ENCODE assay signal across 16 cellular contexts in the genomic region with DNA sequence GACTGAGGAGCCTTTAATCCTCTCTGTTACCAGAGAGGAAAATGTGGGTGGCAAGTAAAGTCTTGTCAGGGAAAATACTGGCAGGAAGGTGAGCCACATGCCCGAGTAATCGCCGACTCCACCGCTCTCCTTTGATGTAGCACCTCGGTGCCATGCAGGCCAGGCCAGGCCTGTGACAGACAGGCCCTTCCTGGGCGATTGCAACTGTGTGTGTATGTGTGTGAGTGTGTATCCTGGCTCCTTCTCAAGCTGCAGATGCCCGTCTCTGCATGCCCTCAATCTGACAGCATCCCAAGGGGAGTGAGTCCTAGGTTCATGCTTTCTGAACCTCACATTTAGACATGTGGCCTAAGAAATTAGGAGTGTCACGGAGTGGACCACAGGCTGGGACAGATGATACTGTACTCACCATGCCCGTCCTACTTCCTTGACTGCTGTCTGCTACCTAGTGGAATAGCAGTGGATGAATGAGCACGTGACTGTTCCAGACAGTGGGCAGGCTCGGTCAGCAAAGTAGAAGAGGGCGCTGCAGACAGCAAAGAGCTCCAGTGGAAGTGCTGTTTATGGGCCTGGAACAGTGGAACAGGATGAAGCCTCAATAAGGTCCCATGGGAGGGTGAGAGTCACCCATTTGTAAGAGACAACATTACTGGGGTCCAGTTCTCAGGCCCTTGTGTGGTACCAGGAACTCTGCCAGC. TPM values are rescaled to one million over a fixed set of nuclear protein-coding genes. Genes with fewer than 3 reads are reported as not detected.
DNase-seq lines count a peak whose midpoint lies in the region; ATAC-seq, FAIRE-seq and TF ChIP-seq lines count a peak whose summit lies in the region.
"Had no signal": no experiment of that assay in that cellular context is flagged by ENCODE, and none has a peak within 500 bp of the region (broad histone marks: within the 10 kb centered on the region; RNA-seq: fewer than 3 reads in every experiment).

No MANE protein-coding gene starts in this region.

- H2BK120ac ChIP-seq in H1 (replicated peaks; ENCODE audit: low read depth, low read length), result no peak overlapping the region

- H3K4me3 Mint-ChIP-seq in naive thymus-derived CD4-positive, alpha-beta T cell, result no peak overlapping the region
- no peak overlapping the region for H3K4me3 Mint-ChIP-seq in activated CD8-positive, alpha-beta memory T cell treated with anti-CD3 and anti-CD28 coated beads, Interleukin-2, amount 10 ng/mL, durations not matched to agents 7 days and 5 days
- H3K4me3 Mint-ChIP-seq: activated naive CD8-positive, alpha-beta T cell treated with anti-CD3 and anti-CD28 coated beads, Interleukin-2, amount 50 U/mL, for 24 hours; natural killer cell treated with Interleukin-12 subunit alpha and Interleukin-12 subunit beta and Interleukin-15 and Interleukin-18, amount 100 ng/mL, for 72 hours had no signal

- H3K27ac ChIP-seq in HepG2 (ENCODE audit: extremely low read length, insufficient read depth, low read length) (no peak overlapping the region), right lobe of liver (no peak overlapping the region), H1 (ENCODE audit: low read depth, low read length) (no peak overlapping the region)
- no peak overlapping the region for H3K27ac ChIP-seq in naive thymus-derived CD4-positive, alpha-beta T cell (ENCODE audit: low read depth, low read length)

- H2BK5ac ChIP-seq in H1 (ENCODE audit: low read depth, low read length), result no peak overlapping the region

- H2AFZ ChIP-seq in HepG2 (ENCODE audit: low read length), result no peak overlapping the region
- H2AFZ ChIP-seq in H1 (ENCODE audit: low read length), result 0 out of 2 replicates have a peak overlapping the region, but pooled peaks have one; percentile 8

- H3K4me1 ChIP-seq in HepG2 (ENCODE audit: insufficient read depth, low read length) (0 out of 2 replicates have a peak, but pooled peaks cover 8% of the 10 kb centered on the region), right lobe of liver (peaks cover 0 to 2% (median 0%) of the 10 kb centered on the region in 4 donors), H1 (replicated peaks in 1 of 4; ENCODE audit: control insufficient read depth in 3 of 4, insufficient read depth in 4 of 4, low read length in 3 of 4) (peaks cover 0 to 8% (median 4%) of the 10 kb centered on the region in 4 experiments; a peak in 3 of 7 replicates)
- H3K4me1 ChIP-seq in naive thymus-derived CD4-positive, alpha-beta T cell (ENCODE audit: control insufficient read depth in 2 of 2, insufficient read depth in 2 of 2, low read length in 2 of 2), result no peaks in the 10 kb centered on the region

- TF ChIP-seq CTCF in HepG2 (CRISPR knock-in tag; IDR thresholded peaks at IDR 0.05), result no peak
- TF ChIP-seq CTCF in right lobe of liver (IDR thresholded peaks at IDR 0.05), result no peak
- TF ChIP-seq CTCF in H1 (IDR thresholded peaks at IDR 0.05; ENCODE audit: control extremely low read depth in 1 of 3, insufficient read depth in 1 of 3, low read depth in 1 of 3, low read length in 3 of 3), result no peak

- ATAC-seq in HepG2, result peak; percentile 61
- ATAC-seq in right lobe of liver, result no peak
- ATAC-seq in naive thymus-derived CD4-positive, alpha-beta T cell, result peak; percentile 20
- no peak for ATAC-seq in activated CD8-positive, alpha-beta memory T cell treated with anti-CD3 and anti-CD28 coated beads, Interleukin-2, amount 10 ng/mL, durations not matched to agents 7 days and 5 days
- ATAC-seq in HG03025 (IDR thresholded peaks at IDR 0.05; ENCODE audit: low FRiP score, unreplicated experiment), result no peak
- ATAC-seq: activated naive CD8-positive, alpha-beta T cell treated with anti-CD3 and anti-CD28 coated beads, Interleukin-2, amount 50 U/mL, for 24 hours; GM12878; left lobe of liver had no signal

- H3K14ac ChIP-seq in H1 (ENCODE audit: insufficient read length), result no peak overlapping the region

- H3K4me2 ChIP-seq in HepG2 (ENCODE audit: low read depth, low read length), result no peak overlapping the region
- no peak overlapping the region for H3K4me2 ChIP-seq in H1 (ENCODE audit: insufficient read depth in 1 of 2, low read depth in 2 of 2, low read length in 2 of 2)

- 0 out of 2 replicates have a peak overlapping the region, but pooled peaks have one; percentile 4 for H2BK12ac ChIP-seq in H1 (ENCODE audit: low read depth, low read length)

- H4K20me1 ChIP-seq in HepG2 (ENCODE audit: insufficient read depth, low read length), result no peaks in the 10 kb centered on the region
- no peaks in the 10 kb centered on the region for H4K20me1 ChIP-seq in H1 (replicated peaks in 1 of 2; ENCODE audit: control insufficient read depth in 1 of 2, insufficient read depth in 2 of 2, low read length in 2 of 2)

- WGBS in HepG2 (ENCODE audit: low lambda C conversion rate), result 28% methylated on average over 9 of the region's 12 CpGs
- WGBS in right lobe of liver (ENCODE audit: insufficient coverage, low coverage, low lambda C conversion rate, missing lambda C conversion rate), result 66% methylated on average over 7 of the region's 12 CpGs
- WGBS in H1 (ENCODE audit: extremely low coverage in 1 of 2, insufficient coverage in 1 of 2, insufficient read length in 1 of 2, insufficient replicate concordance in 2 of 2, low coverage in 1 of 2, low lambda C conversion rate in 2 of 2, missing lambda C conversion rate in 1 of 2), 2 experiments, result 86% methylated on average over 12 of the region's 12 CpGs; no CpG with 5 or more reads in 1 of the 2 experiments

- H3K4me3 ChIP-seq in HepG2 (replicated peaks in 1 of 3; ENCODE audit: insufficient read depth in 1 of 3, low read depth in 2 of 3, low read length in 3 of 3) (no peak overlapping the region), right lobe of liver (no peak overlapping the region), H1 (ENCODE audit: extremely low read depth in 1 of 4, insufficient read depth in 2 of 4, low read depth in 3 of 4, low read length in 4 of 4) (no peak overlapping the region), MG63 (no peak overlapping the region)
- no peak overlapping the region for H3K4me3 ChIP-seq in naive thymus-derived CD4-positive, alpha-beta T cell (ENCODE audit: low read length)
- H3K4me3 ChIP-seq: GM12878, transverse colon had no signal

- H3K4ac ChIP-seq in H1 (replicated peaks; ENCODE audit: insufficient read length, low read depth, low read length), result no peak overlapping the region

- no peak overlapping the region for H3K23ac ChIP-seq in H1 (ENCODE audit: insufficient read length)

- peaks cover 0 to 8% (median 5%) of the 10 kb centered on the region in 7 donors for H3K4me1 Mint-ChIP-seq in naive thymus-derived CD4-positive, alpha-beta T cell
- H3K4me1 Mint-ChIP-seq in activated CD8-positive, alpha-beta memory T cell treated with anti-CD3 and anti-CD28 coated beads, Interleukin-2, amount 10 ng/mL, durations not matched to agents 7 days and 5 days, result no peaks in the 10 kb centered on the region
- H3K4me1 Mint-ChIP-seq: activated naive CD8-positive, alpha-beta T cell treated with anti-CD3 and anti-CD28 coated beads, Interleukin-2, amount 50 U/mL, for 24 hours had no signal

- no peaks in the 10 kb centered on the region; the same call in 1 of the 2 replicates for H3K23me2 ChIP-seq in H1 (ENCODE audit: low read depth, low read length)

- H3K36me3 Mint-ChIP-seq in naive thymus-derived CD4-positive, alpha-beta T cell, result no peaks in the 10 kb centered on the region
- H3K36me3 Mint-ChIP-seq in activated CD8-positive, alpha-beta memory T cell treated with anti-CD3 and anti-CD28 coated beads, Interleukin-2, amount 10 ng/mL, durations not matched to agents 7 days and 5 days, result no peaks in the 10 kb centered on the region
- H3K36me3 Mint-ChIP-seq: natural killer cell treated with Interleukin-12 subunit alpha and Interleukin-12 subunit beta and Interleukin-15 and Interleukin-18, amount 100 ng/mL, for 72 hours had no signal

- H3K9me3 Mint-ChIP-seq in naive thymus-derived CD4-positive, alpha-beta T cell, result no peaks in the 10 kb centered on the region
- no peaks in the 10 kb centered on the region for H3K9me3 Mint-ChIP-seq in activated CD8-positive, alpha-beta memory T cell treated with anti-CD3 and anti-CD28 coated beads, Interleukin-2, amount 10 ng/mL, durations not matched to agents 7 days and 5 days (ENCODE audit: low read depth)
- H3K9me3 Mint-ChIP-seq: activated naive CD8-positive, alpha-beta T cell treated with anti-CD3 and anti-CD28 coated beads, Interleukin-2, amount 50 U/mL, for 24 hours; natural killer cell treated with Interleukin-12 subunit alpha and Interleukin-12 subunit beta and Interleukin-15 and Interleukin-18, amount 100 ng/mL, for 72 hours had no signal

- H3K18ac ChIP-seq in H1 (ENCODE audit: extremely low read depth, low read length), result no peak overlapping the region

- H3K56ac ChIP-seq in H1 (replicated peaks; ENCODE audit: insufficient read length, low read depth, low read length), result no peak overlapping the region

- TF ChIP-seq POLR2A in HepG2 (IDR thresholded peaks at IDR 0.05; ENCODE audit: insufficient read depth in 1 of 2, low read depth in 2 of 2, low read length in 2 of 2) (no peak), right lobe of liver (IDR thresholded peaks at IDR 0.05) (no peak), H1 (IDR thresholded peaks at IDR 0.05; ENCODE audit: control extremely low read depth in 1 of 2, low read depth in 2 of 2, low read length in 2 of 2) (no peak)

- H3K36me3 ChIP-seq in HepG2 (replicated peaks in 1 of 2; ENCODE audit: control insufficient read depth in 1 of 2, insufficient read depth in 2 of 2, low read length in 2 of 2) (no peaks in the 10 kb centered on the region), right lobe of liver (no peaks in the 10 kb centered on the region), H1 (ENCODE audit: control insufficient read depth in 2 of 4, insufficient read depth in 4 of 4, low read length in 3 of 4) (no peaks in the 10 kb centered on the region), MG63 (no peaks in the 10 kb centered on the region)
- H3K36me3 ChIP-seq in naive thymus-derived CD4-positive, alpha-beta T cell (ENCODE audit: control insufficient read depth in 2 of 3, insufficient read depth in 3 of 3, low read length in 3 of 3), result no peaks in the 10 kb centered on the region
- H3K36me3 ChIP-seq: transverse colon had no signal

- CTCF ChIA-PET in HepG2 (lab: Yijun Ruan, JAX; ENCODE audit: low intra/inter-chr PET ratio, low total read pairs) (no interaction called here), H1 (lab: Charles Lee; ENCODE audit: partially characterized antibody) (interaction anchor here (0.5 to 2.0 kb wide), 10 partner anchors 13 to 1002 kb away, joined by 3 to 8 read pairs (median 4); no protein-coding TSS in a partner anchor)
- CTCF ChIA-PET in naive thymus-derived CD4-positive, alpha-beta T cell (lab: Charles Lee), result no interaction called here
- CTCF ChIA-PET in activated CD8-positive, alpha-beta memory T cell treated with anti-CD3 and anti-CD28 coated beads, Interleukin-2, amount 10 ng/mL, durations not matched to agents 7 days and 5 days (lab: Charles Lee), result no interaction called here

- no peaks in the 10 kb centered on the region for H3K79me1 ChIP-seq in H1 (ENCODE audit: low read depth, low read length)

- H2BK20ac ChIP-seq in H1 (ENCODE audit: low read length), result no peak overlapping the region

- H4K8ac ChIP-seq in H1 (ENCODE audit: extremely low read depth, insufficient read depth, low read length), result no peak overlapping the region; the same call in 1 of the 2 replicates

- intact Hi-C loops in HepG2 (cut with micrococcal nuclease; ENCODE audit: unreplicated experiment), result no loop called here
- intact Hi-C loops in right lobe of liver (cut with DNase I), result no loop called here
- intact Hi-C loops in naive thymus-derived CD4-positive, alpha-beta T cell (cut with micrococcal nuclease), result no loop called here

- TF ChIP-seq RAD21 in HepG2 (CRISPR knock-in tag; IDR thresholded peaks at IDR 0.05), result no peak
- TF ChIP-seq RAD21 in H1 (IDR thresholded peaks at IDR 0.05 in 1 of 2, conservative IDR thresholded peaks at IDR 0.05 in 1 of 2; ENCODE audit: low read depth in 2 of 2, low read length in 2 of 2), result no peak

- in situ Hi-C loops in HepG2 (cut with HindIII; ENCODE audit: extremely low pct_ligation_motif_present, low pct_unique_long_range_greater_than_20kb), result no loop called here

- TF ChIP-seq EP300 in HepG2 (IDR thresholded peaks at IDR 0.05; ENCODE audit: low read depth in 2 of 2, low read length in 2 of 2) (no peak), HepG2 (CRISPR knock-in tag; IDR thresholded peaks at IDR 0.05; ENCODE audit: borderline replicate concordance) (no peak), H1 (IDR thresholded peaks at IDR 0.05; ENCODE audit: borderline replicate concordance in 1 of 2, low read depth in 2 of 2, low read length in 2 of 2) (no peak)

- no peak overlapping the region for H3K27ac Mint-ChIP-seq in naive thymus-derived CD4-positive, alpha-beta T cell
- H3K27ac Mint-ChIP-seq in activated CD8-positive, alpha-beta memory T cell treated with anti-CD3 and anti-CD28 coated beads, Interleukin-2, amount 10 ng/mL, durations not matched to agents 7 days and 5 days, result no peak overlapping the region
- H3K27ac Mint-ChIP-seq: activated naive CD8-positive, alpha-beta T cell treated with anti-CD3 and anti-CD28 coated beads, Interleukin-2, amount 50 U/mL, for 24 hours; natural killer cell treated with Interleukin-12 subunit alpha and Interleukin-12 subunit beta and Interleukin-15 and Interleukin-18, amount 100 ng/mL, for 72 hours had no signal

- H4K91ac ChIP-seq in H1 (replicated peaks; ENCODE audit: insufficient read length, low read length), result no peak overlapping the region

- H3K9me3 ChIP-seq in HepG2 (ENCODE audit: low read length) (no peaks in the 10 kb centered on the region), right lobe of liver (no peaks in the 10 kb centered on the region), H1 (ENCODE audit: insufficient read depth in 2 of 2, low read depth in 1 of 2, low read length in 1 of 2) (no peaks in the 10 kb centered on the region), MG63 (no peaks in the 10 kb centered on the region)
- no peaks in the 10 kb centered on the region for H3K9me3 ChIP-seq in naive thymus-derived CD4-positive, alpha-beta T cell (ENCODE audit: control insufficient read depth in 2 of 3, low read length in 3 of 3)
- H3K9me3 ChIP-seq: transverse colon had no signal

- peaks cover 22 to 49% (median 32%) of the 10 kb centered on the region in 5 donors for H3K27me3 Mint-ChIP-seq in naive thymus-derived CD4-positive, alpha-beta T cell
- peaks cover 42% of the 10 kb centered on the region for H3K27me3 Mint-ChIP-seq in activated CD8-positive, alpha-beta memory T cell treated with anti-CD3 and anti-CD28 coated beads, Interleukin-2, amount 10 ng/mL, durations not matched to agents 7 days and 5 days

- DNase-seq in HepG2 (ENCODE audit: low spot score) (no peak), right lobe of liver (no peak), H1 (ENCODE audit: low read depth in 1 of 2, low spot score in 2 of 2) (no peak), MG63 (no peak), ureter (ENCODE audit: low spot score) (no peak)
- no peak for DNase-seq in naive thymus-derived CD4-positive, alpha-beta T cell
- no peak for DNase-seq in activated CD8-positive, alpha-beta memory T cell treated with anti-CD3 and anti-CD28 coated beads, Interleukin-2, amount 10 ng/mL, durations not matched to agents 7 days and 5 days
- DNase-seq: activated naive CD8-positive, alpha-beta T cell treated with anti-CD3 and anti-CD28 coated beads, Interleukin-2, amount 50 U/mL, for 24 hours; DND-41; KBM-7; NCI-H187 treated with DMSO at 0.1 percent for 48 hours; transverse colon had no signal

- POLR2A ChIA-PET in HepG2 (lab: Yijun Ruan, JAX), result no interaction called here
- POLR2A ChIA-PET in H1 (lab: Charles Lee; ENCODE audit: partially characterized antibody), result interaction anchor here (0.9 to 1.4 kb wide), 2 partner anchors 25 to 116 kb away, joined by 3 to 4 read pairs; no protein-coding TSS in a partner anchor
- POLR2A ChIA-PET in naive thymus-derived CD4-positive, alpha-beta T cell (lab: Charles Lee), result no interaction called here

- no TSS peak for BruUV-seq in HepG2 (replicated peaks; lab: Mats Ljungman, UMichigan)

- peak overlapping the region; percentile 90; the same call in 1 of the 2 replicates for H2BK15ac ChIP-seq in H1 (ENCODE audit: low read length)

- no peak for FAIRE-seq in HepG2 (lab: Jason Lieb, UNC)
- no peak for FAIRE-seq in H1 (lab: Jason Lieb, UNC)
- FAIRE-seq: GM12878 had no signal

- H2AK5ac ChIP-seq in H1 (ENCODE audit: low read depth, low read length), result no peak overlapping the region; the same call in 1 of the 2 replicates

- H4K5ac ChIP-seq in H1 (ENCODE audit: insufficient read length, low read depth, low read length), result no peak overlapping the region

- H3K79me2 ChIP-seq in HepG2 (ENCODE audit: insufficient read depth, low read length) (no peaks in the 10 kb centered on the region), H1 (ENCODE audit: control insufficient read depth in 1 of 2, insufficient read depth in 2 of 2, low read length in 2 of 2) (no peaks in the 10 kb centered on the region)

- no peak overlapping the region for H3K9ac ChIP-seq in HepG2 (ENCODE audit: insufficient read depth, low read depth, low read length)
- no peak overlapping the region for H3K9ac ChIP-seq in H1 (replicated peaks in 1 of 4; ENCODE audit: extremely low read depth in 1 of 4, low read depth in 3 of 4, low read length in 3 of 4)

- H3K27me3 ChIP-seq in HepG2 (ENCODE audit: control insufficient read depth in 1 of 2, insufficient read depth in 2 of 2, low read length in 2 of 2) (peaks cover 3 to 40% of the 10 kb centered on the region in 2 experiments; a peak in 2 of 5 replicates), right lobe of liver (peaks cover 0 to 3% of the 10 kb centered on the region in 2 donors), H1 (replicated peaks in 1 of 4; ENCODE audit: control insufficient read depth in 3 of 4, extremely low read depth in 1 of 4, insufficient read depth in 3 of 4, low read length in 3 of 4) (peaks cover 0 to 15% (median 14%) of the 10 kb centered on the region in 4 experiments; a peak in 5 of 7 replicates), MG63 (peaks cover 4% of the 10 kb centered on the region)
- H3K27me3 ChIP-seq in naive thymus-derived CD4-positive, alpha-beta T cell (ENCODE audit: control insufficient read depth in 2 of 2, insufficient read depth in 2 of 2, low read length in 2 of 2), result peaks cover 0 to 4% of the 10 kb centered on the region in 2 donors

RNA-seq across cellular contexts. Expression of a gene that starts 25.3 kb away (rescaled TPM):
- total RNA-seq in HepG2 (2016; rRNA removed; fragmentation: Illumina TruSeq; extraction: Trizol) (not detected in 2 replicates), right lobe of liver (not detected), ureter (2.1 TPM)
- not detected in 2 replicates for total RNA-seq in HepG2 (2016; cell fraction: cytosol; rRNA removed; fragmentation: Illumina TruSeq; extraction: Trizol; ENCODE audit: low read depth)
- not detected in 2 replicates for total RNA-seq in HepG2 (2016; cell fraction: insoluble cytoplasmic fraction; rRNA removed; fragmentation: Illumina TruSeq; extraction: Trizol)
- total RNA-seq in HepG2 (2016; cell fraction: membrane; rRNA removed; fragmentation: Illumina TruSeq; extraction: Trizol), result not detected in 2 replicates
- total RNA-seq in HepG2 (2016; cell fraction: nucleus; rRNA removed; fragmentation: Illumina TruSeq; extraction: Trizol), result not detected in 2 replicates
- polyA plus RNA-seq in HepG2 (2011; rRNA removed) (not detected in 2 replicates), H1 (2011; rRNA removed) (0.54 and 0.80 TPM in 2 replicates)
- not detected in 2 replicates for polyA plus RNA-seq in HepG2 (2011; cell fraction: cytosol; rRNA removed)
- polyA plus RNA-seq in HepG2 (2011; cell fraction: nucleus; rRNA removed), result not detected in 2 replicates
- polyA plus RNA-seq in HepG2 (2012), result not detected in 2 replicates
- polyA plus RNA-seq in HepG2 (2016; cell fraction: cytosol; fragmentation: Illumina TruSeq; extraction: Trizol; ENCODE audit: low read depth), result not detected in 2 replicates
- polyA plus RNA-seq in HepG2 (2016; cell fraction: insoluble cytoplasmic fraction; fragmentation: Illumina TruSeq; extraction: Trizol; ENCODE audit: low read depth), result not detected in 2 replicates
- polyA plus RNA-seq in HepG2 (2016; cell fraction: membrane; fragmentation: Illumina TruSeq; extraction: Trizol; ENCODE audit: low read depth), result not detected in 2 replicates
- polyA plus RNA-seq in HepG2 (2016; cell fraction: nucleus; fragmentation: Illumina TruSeq; extraction: Trizol; ENCODE audit: insufficient read depth, low read depth), result not detected in 2 replicates
- polyA minus RNA-seq in HepG2 (2011; rRNA and poly(A)+ RNA removed; ENCODE audit: low replicate concordance), result not detected in 2 replicates
- not detected in 2 replicates for polyA minus RNA-seq in HepG2 (2011; cell fraction: cytosol; rRNA and poly(A)+ RNA removed)
- polyA minus RNA-seq in HepG2 (2011; cell fraction: nucleus; rRNA and poly(A)+ RNA removed), result not detected in 2 replicates
- 3.2 and 3.3 TPM in 2 replicates for total RNA-seq in H1 (2021; fragmentation: NEBNext Ultra II Directional; extraction: Animal tissue kit (Norgen Biotek cat#: 25700))
- 0.63 TPM for polyA plus RNA-seq in H1 (2011; cell fraction: cytosol; rRNA removed)
- polyA plus RNA-seq in H1 (2011; cell fraction: nucleus; rRNA removed), result 1.2 TPM
- 0.92 to 1.7 TPM (median 1.5 TPM) in 4 replicates for polyA plus RNA-seq in H1 (2012, experiment 1 of 2)
- 0.21 TPM for polyA plus RNA-seq in H1 (2012, experiment 2 of 2)
- polyA plus RNA-seq in H1 (2013, experiment 1 of 2), result 3.9 TPM
- 4.0 TPM for polyA plus RNA-seq in H1 (2013, experiment 2 of 2)
- 0.85 and 1.2 TPM in 2 replicates for polyA minus RNA-seq in H1 (2011; rRNA and poly(A)+ RNA removed)
- polyA minus RNA-seq in H1 (2011; cell fraction: cytosol; rRNA and poly(A)+ RNA removed), result 0.51 TPM
- polyA minus RNA-seq in H1 (2011; cell fraction: nucleus; rRNA and poly(A)+ RNA removed), result 2.9 TPM
- total RNA-seq in naive thymus-derived CD4-positive, alpha-beta T cell, result not detected
- not detected for polyA plus RNA-seq in naive thymus-derived CD4-positive, alpha-beta T cell
- total RNA-seq in activated CD8-positive, alpha-beta memory T cell treated with anti-CD3 and anti-CD28 coated beads, Interleukin-2, amount 10 ng/mL, durations not matched to agents 7 days and 5 days, result not detected
- total RNA-seq in MG63 (2014; rRNA removed; shearing (Covaris generic); ENCODE audit: low replicate concordance), result 0.69 TPM in 1 of 2 replicates, not detected in the other
- total RNA-seq: GM12878; left lobe of liver; natural killer cell treated with Interleukin-12 subunit alpha and Interleukin-12 subunit beta and Interleukin-15 and Interleukin-18, amount 100 ng/mL, for 72 hours had no signal
- polyA plus RNA-seq: GM12878 had no signal

Comparison
In these comparisons a context has a peak if more than half of its experiments do, and no peak if none do; other contexts are left out.
1. ATAC-seq: peak in HepG2 (single experiment) and naive thymus-derived CD4-positive, alpha-beta T cell (single experiment); none in right lobe of liver (0 of 4), activated CD8-positive, alpha-beta memory T cell treated with anti-CD3 and anti-CD28 coated beads, Interleukin-2, amount 10 ng/mL, durations not matched to agents 7 days and 5 days (single experiment) and HG03025 (single experiment).